9 cellular contexts compared by ENCODE assay signal in the genomic region with DNA sequence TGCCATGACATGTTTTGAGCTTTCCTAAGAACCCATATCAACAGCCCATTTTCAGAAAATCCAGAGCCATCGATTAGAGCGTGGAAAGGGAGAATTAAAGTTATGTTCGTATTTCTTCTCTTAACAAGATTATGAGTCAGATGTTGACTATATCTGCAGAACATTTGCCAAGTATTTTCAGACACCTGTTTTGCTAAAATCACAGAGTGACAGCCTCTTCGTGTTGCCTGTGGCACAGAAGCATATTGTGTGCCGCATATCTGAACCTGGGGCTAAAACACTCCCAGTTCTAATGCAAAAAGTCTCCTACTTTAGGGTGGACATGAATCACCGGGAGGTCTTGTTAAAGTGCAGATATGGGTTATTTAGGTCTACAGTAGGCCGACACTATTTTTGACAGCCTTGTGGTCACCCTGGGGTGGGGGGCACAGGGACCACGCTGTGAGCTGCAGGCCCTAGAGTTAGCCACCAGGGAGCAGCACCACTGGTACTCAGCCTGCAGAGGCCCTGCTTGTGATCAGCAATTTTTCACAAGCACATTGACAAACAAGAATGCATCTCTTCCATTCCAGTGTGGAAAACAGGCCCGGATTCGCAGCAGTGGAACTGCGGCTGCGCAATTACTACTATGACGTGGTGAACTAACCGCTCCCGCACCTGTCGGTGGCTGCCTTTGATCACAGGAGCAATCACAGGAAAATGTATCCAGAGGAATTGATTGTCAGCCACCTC.
DNase-seq lines count a peak whose midpoint lies in the region; ATAC-seq, FAIRE-seq and TF ChIP-seq lines count a peak whose summit lies in the region.
"Had no signal": no experiment of that assay in that cellular context is flagged by ENCODE, and none has a peak within 500 bp of the region (broad histone marks: within the 10 kb centered on the region; RNA-seq: fewer than 3 reads in every experiment).

No MANE protein-coding gene starts in this region.

- POLR2A ChIA-PET in WTC11 (lab: Charles Lee): no interaction called here

- intact Hi-C loops in lower leg skin (cut with DNase I; ENCODE audit: low total_unique reads): no loop called here

- 0 out of 2 replicates have a peak, but pooled peaks have one; percentile 12 for ATAC-seq in WTC11
- no peak for ATAC-seq in HG02938 (IDR thresholded peaks at IDR 0.05; ENCODE audit: unreplicated experiment)

- no peak overlapping the region for H3K4me3 Mint-ChIP-seq in WTC11
- H3K4me3 Mint-ChIP-seq: IgD-negative memory B cell had no signal

- no peak for FAIRE-seq in H54 (lab: Jason Lieb, UNC)

- peak; percentile 64 for TF ChIP-seq CTCF in WTC11 (IDR thresholded peaks at IDR 0.05)
- TF ChIP-seq CTCF in lower leg skin (IDR thresholded peaks at IDR 0.05): no peak

- 53 to 60% methylated on average over 16 of the region's 16 CpGs for WGBS in lower leg skin, 2 donors

- H3K27me3 Mint-ChIP-seq in WTC11 (ENCODE audit: low read depth): no peaks in the 10 kb centered on the region
- H3K27me3 Mint-ChIP-seq: IgD-negative memory B cell had no signal

- no peak overlapping the region for H3K4me3 ChIP-seq in lower leg skin (ENCODE audit: low read depth, poor library complexity, severe bottlenecking)

- CTCF ChIA-PET in WTC11 (lab: Charles Lee): interaction anchor here (0.6 to 2.3 kb wide), 2 partner anchors 21 to 94 kb away, joined by 3 to 19 read pairs; a partner anchor contains a TSS

- H3K9me3 Mint-ChIP-seq in WTC11: peaks cover 3% of the 10 kb centered on the region; the same call in 1 of the 2 replicates
- H3K9me3 Mint-ChIP-seq: IgD-negative memory B cell had no signal

- H3K27ac Mint-ChIP-seq in WTC11: no peak overlapping the region

- peaks cover 59% of the 10 kb centered on the region for H3K4me1 Mint-ChIP-seq in WTC11

- no peaks in the 10 kb centered on the region for H3K36me3 Mint-ChIP-seq in WTC11

- DNase-seq in AG20443 (ENCODE audit: low spot score) (peak; percentile 42), H54 (ENCODE audit: insufficient read length, low spot score) (peak; percentile 34), WTC11 (ENCODE audit: low spot score) (peak; percentile 49), lower leg skin (ENCODE audit: low spot score in 2 of 2) (peak; percentile 34 to 77), SW 1271 (lab: John Stamatoyannopoulos, UW) (no peak), KG1 (lab: John Stamatoyannopoulos, UW) (no peak), T-helper 1 cell (no peak)

- TF ChIP-seq POLR2A in H54 (IDR thresholded peaks at IDR 0.05; ENCODE audit: low read depth, low read length): no peak
- TF ChIP-seq POLR2A in lower leg skin (IDR thresholded peaks at IDR 0.05): no peak

TF ChIP-seq in WTC11, 78 proteins besides CTCF, POLR2A, EP300 and RAD21:
- TF ChIP-seq, protein P1, sequence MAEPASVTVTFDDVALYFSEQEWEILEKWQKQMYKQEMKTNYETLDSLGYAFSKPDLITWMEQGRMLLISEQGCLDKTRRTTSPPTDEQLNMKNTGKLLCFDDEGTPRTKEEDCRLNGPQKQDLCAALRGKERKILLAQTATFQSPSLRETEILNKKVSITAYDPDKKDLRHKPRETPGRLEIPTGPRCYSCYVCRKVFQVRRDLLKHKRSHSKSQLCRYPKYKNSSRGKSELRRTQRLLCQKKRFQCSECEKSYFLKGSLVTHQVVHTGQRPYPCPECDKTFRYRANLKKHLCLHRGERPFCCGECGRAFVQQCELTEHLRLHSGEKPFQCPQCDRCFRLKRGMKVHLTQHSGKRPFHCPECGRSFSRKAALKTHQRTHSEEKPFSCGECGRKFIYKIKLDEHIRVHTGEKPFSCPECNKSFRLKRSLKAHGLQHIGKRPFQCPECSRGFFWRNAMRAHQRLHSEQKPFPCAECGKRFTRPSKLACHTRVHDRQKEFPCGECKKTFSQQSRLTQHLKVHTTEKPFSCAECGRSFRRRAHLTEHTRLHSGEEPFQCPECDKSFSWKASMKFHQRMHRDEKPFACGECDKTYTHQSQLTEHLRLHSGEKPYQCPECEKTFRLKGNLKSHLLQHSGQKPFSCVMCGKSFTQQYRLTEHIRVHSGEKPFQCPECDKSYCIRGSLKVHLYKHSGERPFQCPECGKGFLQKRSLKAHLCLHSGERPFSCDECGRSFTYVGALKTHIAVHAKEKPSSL (CRISPR knock-in tag; conservative IDR thresholded peaks at IDR 0.05): no peak
- peak; percentile 97 for TF ChIP-seq ZNF423 (CRISPR knock-in tag; IDR thresholded peaks at IDR 0.05)

Comparison
In these comparisons a context has a peak if more than half of its experiments do, and no peak if none do; other contexts are left out.
1. DNase-seq: peak in AG20443 (single experiment), H54 (single experiment), WTC11 (single experiment) and lower leg skin (2 of 2); none in SW 1271 (0 of 2), KG1 (single experiment) and T-helper 1 cell (0 of 5).